In the genomic region with DNA sequence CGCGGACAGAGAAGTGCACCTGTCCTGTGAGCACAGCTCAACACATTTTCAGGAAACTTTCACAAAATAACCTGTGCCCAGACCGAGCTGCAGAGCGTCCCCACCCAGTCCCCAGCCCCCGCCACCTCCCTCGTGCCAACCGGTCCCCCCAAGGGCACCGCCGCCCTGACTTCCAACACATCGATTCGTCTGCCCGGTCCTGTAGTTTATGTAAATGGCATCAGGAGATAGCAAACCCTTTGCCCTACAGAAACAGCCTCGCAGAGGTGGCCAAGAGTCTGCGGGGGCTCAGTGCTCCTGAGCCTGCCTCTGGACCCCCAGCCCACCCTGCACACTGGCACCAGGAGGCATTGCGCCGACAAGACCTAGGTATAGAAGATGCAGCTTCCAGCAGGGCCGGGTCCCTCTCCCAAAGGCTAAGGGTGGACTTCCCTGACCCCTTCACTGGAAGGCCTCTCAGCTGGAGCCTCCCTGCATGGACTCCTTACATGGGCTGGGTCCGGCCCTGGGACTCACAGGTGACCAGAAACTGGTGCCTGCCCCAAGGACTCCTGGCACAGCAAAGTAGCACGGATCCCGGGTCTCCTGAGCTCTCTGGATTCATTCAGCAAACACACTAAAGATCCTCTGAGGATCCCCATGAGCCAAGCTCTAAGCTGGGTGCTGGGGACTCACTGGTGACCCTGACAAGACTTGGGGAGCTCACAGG, we compare ENCODE assay signal across 9 cellular contexts. TPM values are rescaled to one million over a fixed set of nuclear protein-coding genes. Genes with fewer than 3 reads are reported as not detected.
A peak's percentile ranks its signal among the peaks of the same experiment; 100 is the strongest.
DNase-seq lines count a peak whose midpoint lies in the region; ATAC-seq and TF ChIP-seq lines count a peak whose summit lies in the region.
"Had no signal": no experiment of that assay in that cellular context is flagged by ENCODE, and none has a peak within 500 bp of the region (broad histone marks: within the 10 kb centered on the region; RNA-seq: fewer than 3 reads in every experiment).

No MANE protein-coding gene starts in this region.

- peak overlapping the region; percentile 71 for H3K4me3 ChIP-seq in AG04449 (ENCODE audit: low read depth, low read length)

- DNase-seq in AG04449 (ENCODE audit: low read depth, low spot score) (no peak), chondrocyte (ENCODE audit: low spot score) (no peak), naive B cell (no peak), foreskin keratinocyte (no peak), NCI-H1436 (lab: John Stamatoyannopoulos, UW) (no peak), NCI-H2029 treated with DMSO at 0.1 percent for 48 hours (lab: John Stamatoyannopoulos, UW) (no peak)

- H3K9me3 Mint-ChIP-seq in IgD-negative memory B cell (no peaks in the 10 kb centered on the region), chondrocyte (ENCODE audit: low read depth) (no peaks in the 10 kb centered on the region), naive B cell (no peaks in the 10 kb centered on the region)

- POLR2A ChIA-PET in AG04449 (lab: Yijun Ruan, JAX) = no interaction called here

- H3K4me1 ChIP-seq in foreskin keratinocyte = peaks cover 6% of the 10 kb centered on the region

- peak overlapping the region; percentile 43 to 83 (median 72) for H3K4me3 Mint-ChIP-seq in IgD-negative memory B cell
- H3K4me3 Mint-ChIP-seq in chondrocyte (ENCODE audit: unreplicated experiment) = peak overlapping the region; percentile 71
- H3K4me3 Mint-ChIP-seq in naive B cell = peak overlapping the region; percentile 53 to 87 (median 76)

- H3K27ac ChIP-seq in foreskin keratinocyte = no peak overlapping the region

- CTCF ChIA-PET in AG04449 (lab: Yijun Ruan, JAX) = interaction anchor here (0.6 to 8.4 kb wide), 7 partner anchors 8 to 49 kb away, joined by 3 to 96 read pairs (median 4); partner anchors contain the start of gene PLEKHG5

- H3K4me1 Mint-ChIP-seq in IgD-negative memory B cell (peaks cover 0 to 4% (median 2%) of the 10 kb centered on the region in 3 donors), chondrocyte (ENCODE audit: low read depth) (peaks cover 60% of the 10 kb centered on the region), naive B cell (peaks cover 4 to 16% (median 10%) of the 10 kb centered on the region in 3 donors)

- no peak for TF ChIP-seq CTCF in AG04449 (IDR thresholded peaks at IDR 0.05; ENCODE audit: insufficient read depth, low read length, missing control alignments)
- no peak for TF ChIP-seq CTCF in chondrocyte (IDR thresholded peaks at IDR 0.05)
- TF ChIP-seq CTCF in foreskin keratinocyte (conservative IDR thresholded peaks at IDR 0.05) = no peak

- ATAC-seq in naive B cell (ENCODE audit: low read depth in 2 of 2) = no peak
- no peak for ATAC-seq in foreskin keratinocyte
- no peak for ATAC-seq in HG02678 (IDR thresholded peaks at IDR 0.05; ENCODE audit: unreplicated experiment)

- no peaks in the 10 kb centered on the region for H3K36me3 Mint-ChIP-seq in IgD-negative memory B cell
- H3K36me3 Mint-ChIP-seq in chondrocyte (ENCODE audit: low read depth) = no peaks in the 10 kb centered on the region
- H3K36me3 Mint-ChIP-seq in naive B cell = no peaks in the 10 kb centered on the region

- H3K27ac Mint-ChIP-seq in IgD-negative memory B cell = no peak overlapping the region
- H3K27ac Mint-ChIP-seq in chondrocyte (ENCODE audit: unreplicated experiment) = peak overlapping the region; percentile 57
- H3K27ac Mint-ChIP-seq in naive B cell = peak overlapping the region in 1 of 6 donors; percentile 7

- H3K27me3 Mint-ChIP-seq in IgD-negative memory B cell = peaks cover 13% of the 10 kb centered on the region
- H3K27me3 Mint-ChIP-seq in chondrocyte (ENCODE audit: low read depth) = no peaks in the 10 kb centered on the region
- peaks cover 24 to 62% (median 57%) of the 10 kb centered on the region in 3 donors for H3K27me3 Mint-ChIP-seq in naive B cell

- H3K27me3 ChIP-seq in foreskin keratinocyte = no peaks in the 10 kb centered on the region

RNA-seq across cellular contexts. Expression of gene PLEKHG5, which starts 6.6 kb away (rescaled TPM):
- not detected for polyA plus RNA-seq in IgD-negative memory B cell
- total RNA-seq in chondrocyte = 32.4 to 50.5 TPM (median 33.6 TPM) in 3 replicates
- not detected for polyA plus RNA-seq in naive B cell (ENCODE audit: low read depth in 6 of 6)
- 33.9 and 57.3 TPM in 2 replicates for total RNA-seq in foreskin keratinocyte
- 19.0 and 33.0 TPM in 2 replicates for polyA plus RNA-seq in foreskin keratinocyte

RNA-seq across cellular contexts. Expression of gene TNFRSF25, which starts 32.0 kb away (rescaled TPM):
- polyA plus RNA-seq in IgD-negative memory B cell (2.3 TPM), naive B cell (ENCODE audit: low read depth in 6 of 6) (under 1 TPM in 2 of 6 donors, not detected in 4; 0.28 to 0.68 TPM), foreskin keratinocyte (25.1 and 40.1 TPM in 2 replicates)
- total RNA-seq in chondrocyte (20.1 to 32.4 TPM (median 21.4 TPM) in 3 replicates), foreskin keratinocyte (19.8 and 34.3 TPM in 2 replicates)

RNA-seq across cellular contexts. Expression of gene NOL9, which starts 56.3 kb away (rescaled TPM):
- 18.1 TPM for polyA plus RNA-seq in IgD-negative memory B cell
- 24.0 to 32.3 TPM (median 27.0 TPM) in 3 replicates for total RNA-seq in chondrocyte
- polyA plus RNA-seq in naive B cell (ENCODE audit: low read depth in 6 of 6) = 10 to 100 TPM in 5 of 6 donors, 1 to 10 TPM in 1; 4.1 to 22.3 (median 18.4) TPM
- 22.8 and 24.5 TPM in 2 replicates for total RNA-seq in foreskin keratinocyte
- 4.6 and 5.3 TPM in 2 replicates for polyA plus RNA-seq in foreskin keratinocyte

RNA-seq across cellular contexts. Expression of gene TAS1R1, which starts 57.1 kb away (rescaled TPM):
- polyA plus RNA-seq in IgD-negative memory B cell (not detected), naive B cell (ENCODE audit: low read depth in 6 of 6) (under 1 TPM in 2 of 6 donors, not detected in 4; 0.16 to 0.22 TPM), foreskin keratinocyte (not detected in 2 replicates)
- total RNA-seq in chondrocyte (not detected in 3 replicates), foreskin keratinocyte (not detected in 2 replicates)
- total RNA-seq: SK-MEL-5 had no signal

Comparison
In these comparisons a context has a peak if more than half of its experiments do, and no peak if none do; other contexts are left out.
1. RNA of gene PLEKHG5, which starts 6.6 kb away (polyA plus RNA-seq): 19.0 to 33.0 TPM in foreskin keratinocyte; not detected in IgD-negative memory B cell (single experiment) and not detected in naive B cell; every median in the first group is over 10 times any median in the second.
2. Peak in every context shown above with its lines, with median percentiles within 50 percentile points of each other: H3K4me3 Mint-ChIP-seq.